10 cellular contexts compared by ENCODE assay signal in the genomic region with DNA sequence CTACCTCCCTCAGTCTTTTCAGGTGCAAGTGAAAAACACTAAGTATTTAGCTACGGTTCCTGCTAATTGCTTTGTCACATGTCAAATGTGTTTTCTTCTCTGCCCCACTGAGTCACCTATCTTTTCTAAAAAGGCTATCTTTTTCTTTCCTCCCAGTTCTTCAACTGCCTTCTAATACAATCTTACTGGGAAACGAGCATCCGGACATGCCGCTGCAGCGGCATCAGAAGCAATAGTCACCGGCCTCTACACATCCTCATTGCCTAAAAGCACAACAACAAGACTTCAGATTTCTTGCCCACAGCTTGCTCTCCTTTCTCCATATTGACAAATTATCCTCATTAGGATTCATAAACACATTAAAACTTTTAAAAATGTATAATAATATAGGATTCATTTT. TPM values are rescaled to one million over a fixed set of nuclear protein-coding genes. Genes with fewer than 3 reads are reported as not detected.
A peak's percentile ranks its signal among the peaks of the same experiment; 100 is the strongest.
DNase-seq lines count a peak whose midpoint lies in the region; ATAC-seq and TF ChIP-seq lines count a peak whose summit lies in the region.
"Had no signal": no experiment of that assay in that cellular context is flagged by ENCODE, and none has a peak within 500 bp of the region (broad histone marks: within the 10 kb centered on the region; RNA-seq: fewer than 3 reads in every experiment).

No MANE protein-coding gene starts in this region.

- H3K36me3 Mint-ChIP-seq in T-cell = no peaks in the 10 kb centered on the region

- peak overlapping the region; percentile 98 for H2AFZ ChIP-seq in GM23248
- H2AFZ ChIP-seq in hepatocyte = peak overlapping the region; percentile 50

- H3K27me3 Mint-ChIP-seq in T-cell = peaks cover 0 to 12% of the 10 kb centered on the region in 2 donors

- H3K79me2 ChIP-seq in GM23248 (ENCODE audit: insufficient read depth) (no peaks in the 10 kb centered on the region), hepatocyte (peaks cover 17% of the 10 kb centered on the region)

- H3K9me3 Mint-ChIP-seq in T-cell = no peaks in the 10 kb centered on the region

- H3K27me3 ChIP-seq in GM23248 (replicated peaks; ENCODE audit: insufficient read depth) (no peaks in the 10 kb centered on the region), hepatocyte (peaks cover 4% of the 10 kb centered on the region), subcutaneous abdominal adipose tissue (ENCODE audit: control insufficient read depth in 5 of 5, insufficient read depth in 4 of 5, low read length in 5 of 5) (no peaks in the 10 kb centered on the region)

- no peaks in the 10 kb centered on the region for H3K9me3 ChIP-seq in GM23248 (ENCODE audit: low read depth)
- no peaks in the 10 kb centered on the region for H3K9me3 ChIP-seq in hepatocyte (ENCODE audit: low read depth)
- no peaks in the 10 kb centered on the region for H3K9me3 ChIP-seq in subcutaneous abdominal adipose tissue (ENCODE audit: control insufficient read depth in 5 of 5, low read length in 5 of 5)
- no peaks in the 10 kb centered on the region for H3K9me3 ChIP-seq in mucosa of descending colon

- in situ Hi-C loops in GM23248 (cut with MboI) = loop anchor here (25.0 kb wide), 1 partner anchor 1567 kb away; no protein-coding TSS in a partner anchor

- H3K9me2 ChIP-seq in GM23248 (ENCODE audit: insufficient read depth) (no peaks in the 10 kb centered on the region), hepatocyte (replicated peaks; ENCODE audit: insufficient read depth) (no peaks in the 10 kb centered on the region)

- H3K27ac ChIP-seq in GM23248 = no peak overlapping the region
- no peak overlapping the region for H3K27ac ChIP-seq in hepatocyte
- no peak overlapping the region for H3K27ac ChIP-seq in subcutaneous abdominal adipose tissue (ENCODE audit: low read depth, low read length)

- DNase-seq in GM23248 (peak; percentile 5), hepatocyte (ENCODE audit: low spot score) (no peak), COLO829 (ENCODE audit: low spot score) (no peak), mucosa of descending colon (no peak), T-cell (no peak), midbrain (lab: John Stamatoyannopoulos, UW) (no peak)
- DNase-seq: activated T-cell treated with anti-CD3 and anti-CD28 coated beads for 4 hours, KG1 had no signal

- 3 to 4% methylated on average over 6 of the region's 6 CpGs for WGBS in GM23248 (ENCODE audit: low coverage in 1 of 2, low lambda C conversion rate in 2 of 2, missing lambda C conversion rate in 2 of 2), 2 experiments
- 16% methylated on average over 6 of the region's 6 CpGs for WGBS in hepatocyte (ENCODE audit: low lambda C conversion rate, missing lambda C conversion rate)

- H4K20me1 ChIP-seq in GM23248 (ENCODE audit: insufficient read depth) (no peaks in the 10 kb centered on the region; the same call in 1 of the 2 replicates), hepatocyte (ENCODE audit: insufficient read depth, poor library complexity, severe bottlenecking) (no peaks in the 10 kb centered on the region)

- H3K9ac ChIP-seq in GM23248 (no peak overlapping the region), subcutaneous abdominal adipose tissue (ENCODE audit: low read length in 5 of 5) (peak overlapping the region in 2 of 5 donors; percentile 42 to 47)

- no peak overlapping the region for H3K4me3 Mint-ChIP-seq in T-cell

- ATAC-seq in SK-N-SH treated with all-trans-retinoic acid at 6 μM for 48 hours (0 out of 3 replicates have a peak, but pooled peaks have one; percentile 9), mucosa of descending colon (no peak), T-cell (replicated peaks in 1 of 4) (no peak)

- H3K4me1 ChIP-seq in GM23248 (ENCODE audit: insufficient read depth) (peaks cover 7% of the 10 kb centered on the region; the same call in 1 of the 2 replicates), hepatocyte (ENCODE audit: insufficient read depth) (no peaks in the 10 kb centered on the region), subcutaneous abdominal adipose tissue (ENCODE audit: control insufficient read depth in 5 of 5, insufficient read depth in 5 of 5, low read length in 5 of 5) (peaks cover 2 to 78% (median 61%) of the 10 kb centered on the region in 5 donors), mucosa of descending colon (ENCODE audit: low read depth) (peaks cover 11% of the 10 kb centered on the region)

- peaks cover 12 to 16% (median 15%) of the 10 kb centered on the region in 3 donors for H3K4me1 Mint-ChIP-seq in T-cell

- no peaks in the 10 kb centered on the region for H3K36me3 ChIP-seq in GM23248 (ENCODE audit: low read depth)
- no peaks in the 10 kb centered on the region for H3K36me3 ChIP-seq in hepatocyte (replicated peaks; ENCODE audit: insufficient read depth, low read depth)
- H3K36me3 ChIP-seq in subcutaneous abdominal adipose tissue (ENCODE audit: control insufficient read depth in 5 of 5, insufficient read depth in 5 of 5, low read length in 5 of 5) = no peaks in the 10 kb centered on the region
- H3K36me3 ChIP-seq in mucosa of descending colon (ENCODE audit: low read depth) = no peaks in the 10 kb centered on the region

- TF ChIP-seq CTCF in hepatocyte (IDR thresholded peaks at IDR 0.05; ENCODE audit: poor library complexity) (no peak), mucosa of descending colon (IDR thresholded peaks at IDR 0.05) (no peak)

- CTCF ChIA-PET in T-cell (lab: Charles Lee) = interaction anchor here in 1 of 2 donors (1.1 kb wide), 1 partner anchor 9 kb away, joined by 3 read pairs; no protein-coding TSS in a partner anchor

- intact Hi-C loops in mucosa of descending colon (cut with DNase I, micrococcal nuclease) = no loop called here

- no peak overlapping the region for H3K27ac Mint-ChIP-seq in T-cell

- H3K4me3 ChIP-seq in GM23248 (peak overlapping the region; percentile 83), hepatocyte (peak overlapping the region; percentile 81), subcutaneous abdominal adipose tissue (ENCODE audit: low read depth in 1 of 5, low read length in 5 of 5) (peak overlapping the region; percentile 87 to 100 (median 97)), mucosa of descending colon (no peak overlapping the region)

- H3K4me2 ChIP-seq in GM23248 (ENCODE audit: unreplicated experiment) (peak overlapping the region; percentile 90), hepatocyte (peak overlapping the region; percentile 79)

- 0 out of 2 replicates have a peak, but pooled peaks cover 4% of the 10 kb centered on the region for H3F3A ChIP-seq in GM23248 (ENCODE audit: insufficient read depth)

- POLR2A ChIA-PET in T-cell (lab: Charles Lee) = no interaction called here

TF ChIP-seq in SK-N-SH treated with all-trans-retinoic acid at 6 μM for 48 hours, 23 proteins besides CTCF, POLR2A, EP300 and RAD21 (continues in another document):
- TF ChIP-seq CSDC2 (CRISPR knock-in tag; IDR thresholded peaks at IDR 0.05) (no peak), CSRNP3 (CRISPR knock-in tag; IDR thresholded peaks at IDR 0.05) (no peak), TOX (CRISPR knock-in tag; IDR thresholded peaks at IDR 0.05; ENCODE audit: borderline replicate concordance) (no peak), RARB (CRISPR knock-in tag; IDR thresholded peaks at IDR 0.05) (no peak), OSR1 (CRISPR knock-in tag; IDR thresholded peaks at IDR 0.05) (no peak), ZFP3 (CRISPR knock-in tag; IDR thresholded peaks at IDR 0.05) (no peak), SNAI2 (CRISPR knock-in tag; IDR thresholded peaks at IDR 0.05) (no peak), ESRRG (CRISPR knock-in tag; IDR thresholded peaks at IDR 0.05) (no peak), GLIS3 (CRISPR knock-in tag; IDR thresholded peaks at IDR 0.05) (no peak), ZFP30 (CRISPR knock-in tag; IDR thresholded peaks at IDR 0.05) (no peak), ARNTL (CRISPR knock-in tag; IDR thresholded peaks at IDR 0.05; ENCODE audit: borderline replicate concordance, low read depth) (no peak), ZNF565 (CRISPR knock-in tag; conservative IDR thresholded peaks at IDR 0.05; ENCODE audit: low read depth) (no peak)
- TF ChIP-seq, protein P1, sequence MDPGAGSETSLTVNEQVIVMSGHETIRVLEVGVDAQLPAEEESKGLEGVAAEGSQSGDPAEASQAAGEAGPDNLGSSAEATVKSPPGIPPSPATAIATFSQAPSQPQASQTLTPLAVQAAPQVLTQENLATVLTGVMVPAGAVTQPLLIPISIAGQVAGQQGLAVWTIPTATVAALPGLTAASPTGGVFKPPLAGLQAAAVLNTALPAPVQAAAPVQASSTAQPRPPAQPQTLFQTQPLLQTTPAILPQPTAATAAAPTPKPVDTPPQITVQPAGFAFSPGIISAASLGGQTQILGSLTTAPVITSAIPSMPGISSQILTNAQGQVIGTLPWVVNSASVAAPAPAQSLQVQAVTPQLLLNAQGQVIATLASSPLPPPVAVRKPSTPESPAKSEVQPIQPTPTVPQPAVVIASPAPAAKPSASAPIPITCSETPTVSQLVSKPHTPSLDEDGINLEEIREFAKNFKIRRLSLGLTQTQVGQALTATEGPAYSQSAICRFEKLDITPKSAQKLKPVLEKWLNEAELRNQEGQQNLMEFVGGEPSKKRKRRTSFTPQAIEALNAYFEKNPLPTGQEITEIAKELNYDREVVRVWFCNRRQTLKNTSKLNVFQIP (CRISPR knock-in tag; IDR thresholded peaks at IDR 0.05; ENCODE audit: borderline replicate concordance, low read depth) = no peak

RNA-seq across cellular contexts. Expression of gene PCDH9, which starts 1.2 kb away (rescaled TPM):
- 0.76 and 1.4 TPM in 2 replicates for total RNA-seq in GM23248 (2014; rRNA removed; shearing (Covaris generic))
- polyA plus RNA-seq in GM23248 (2016; fragmentation: Nextera tagmentation; extraction: Ambion mirVana) = 0.39 and 0.56 TPM in 2 replicates
- total RNA-seq in hepatocyte = 15.0 and 16.2 TPM in 2 replicates
- 6.9 and 9.5 TPM in 2 replicates for polyA plus RNA-seq in hepatocyte
- total RNA-seq in mucosa of descending colon = 1 to 10 TPM in 1 of 3 donors, under 1 TPM in 2; 0.58 to 5.0 (median 0.80) TPM
- 1 to 10 TPM in 1 of 5 donors, under 1 TPM in 4; 0.38 to 1.3 (median 0.53) TPM for total RNA-seq in T-cell
